1 cellular context compared by ENCODE assay signal in genomic region chrX:15916704-15917084, GRCh38.
TF ChIP-seq lines count a peak whose summit lies in the region.

No MANE protein-coding gene starts in this region.

TF ChIP-seq in endothelial cell of umbilical vein, 7 proteins besides CTCF, POLR2A, EP300 and RAD21:
- TF ChIP-seq EZH2 (IDR thresholded peaks at IDR 0.05; ENCODE audit: borderline replicate concordance, low read depth, low read length, severe bottlenecking) (no peak), JUN (IDR thresholded peaks at IDR 0.05; ENCODE audit: borderline replicate concordance, insufficient read depth, insufficient read length, low read depth) (no peak), POLR2AphosphoS5 (IDR thresholded peaks at IDR 0.05; ENCODE audit: insufficient read depth, low read depth, low read length) (no peak), FOS (IDR thresholded peaks at IDR 0.05; ENCODE audit: borderline replicate concordance, insufficient read depth, low read length) (no peak), GATA2 (IDR thresholded peaks at IDR 0.05; ENCODE audit: insufficient read depth, insufficient read length, low read depth, low read length) (peak; percentile 50), MYC (IDR thresholded peaks at IDR 0.05; ENCODE audit: low read depth, low read length) (no peak)
